ENCODE assay signal across 22 cellular contexts in the genomic region with DNA sequence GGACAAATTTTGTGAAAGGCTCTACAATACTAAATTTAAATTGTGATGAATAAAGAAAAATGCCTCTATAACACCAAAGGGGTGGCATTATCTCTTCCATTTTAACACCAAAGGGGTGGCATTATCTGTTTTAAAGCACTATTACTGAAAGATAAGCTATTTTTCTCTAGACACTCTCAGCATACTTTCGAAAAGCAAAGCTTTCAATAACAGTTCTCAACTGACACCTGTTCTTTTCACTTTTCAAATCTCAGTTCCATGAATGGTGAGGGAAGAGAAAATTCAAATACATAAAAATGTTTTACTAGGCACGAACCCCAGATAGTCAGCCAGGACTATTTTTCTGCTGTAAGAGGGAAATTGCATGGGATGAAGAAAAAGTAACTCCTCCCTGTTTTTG.
DNase-seq lines count a peak whose midpoint lies in the region; ATAC-seq, FAIRE-seq and TF ChIP-seq lines count a peak whose summit lies in the region.
"Had no signal": no experiment of that assay in that cellular context is flagged by ENCODE, and none has a peak within 500 bp of the region (broad histone marks: within the 10 kb centered on the region; RNA-seq: fewer than 3 reads in every experiment).

No MANE protein-coding gene starts in this region.

- peak; percentile 13 for FAIRE-seq in GM12891 (lab: Jason Lieb, UNC)
- FAIRE-seq: A204.1, D721Med had no signal

- peaks cover 14% of the 10 kb centered on the region for H3K4me1 ChIP-seq in OCI-LY3 (ENCODE audit: low read length)

- H3K4me2 ChIP-seq in OCI-LY3 (ENCODE audit: low read length) = peak overlapping the region; percentile 57
- H3K4me2 ChIP-seq: GM23338 had no signal

- TF ChIP-seq CTCF in OCI-LY3 (IDR thresholded peaks at IDR 0.05; ENCODE audit: low read depth, low read length) = no peak

- H4K20me1 ChIP-seq in OCI-LY3 (ENCODE audit: insufficient read depth, low read length) = no peaks in the 10 kb centered on the region

- no peaks in the 10 kb centered on the region for H3K79me2 ChIP-seq in OCI-LY3 (ENCODE audit: low read length)

- no peak for DNase-seq in GM12891 (ENCODE audit: insufficient read length, low spot score)
- DNase-seq in EL = no peak
- no peak for DNase-seq in NCI-H2171 treated with DMSO at 0.1 percent for 48 hours (lab: John Stamatoyannopoulos, UW)
- DNase-seq: DMS53, GF-D8, HCEC 1CT, Kasumi-1, NCI-H1436, NCI-H187 treated with DMSO at 0.1 percent for 48 hours, NCI-H2107, NCI-H2227 treated with DMSO at 0.1 percent for 48 hours, NCI-H510A had no signal

- H3K36me3 ChIP-seq in OCI-LY3 (replicated peaks; ENCODE audit: low read depth, low read length) = no peaks in the 10 kb centered on the region

- H3K9me3 ChIP-seq in OCI-LY3 (ENCODE audit: insufficient read depth, low read length) = no peaks in the 10 kb centered on the region

- H3K27ac ChIP-seq in OCI-LY3 (ENCODE audit: low read length) = no peak overlapping the region
- H3K27ac ChIP-seq: C4-2B had no signal

- no peaks in the 10 kb centered on the region for H3K27me3 ChIP-seq in OCI-LY3 (ENCODE audit: low read depth, low read length)

- H3K4me3 ChIP-seq in OCI-LY3 (ENCODE audit: low read length) = peak overlapping the region; percentile 15; the same call in 1 of the 2 replicates
- H3K4me3 ChIP-seq: GM23338 had no signal

- TF ChIP-seq POLR2A in GM12891 (IDR thresholded peaks at IDR 0.05; ENCODE audit: low read depth, low read length) = no peak

- H2AFZ ChIP-seq in OCI-LY3 (ENCODE audit: low read depth, low read length) = no peak overlapping the region
- H2AFZ ChIP-seq: GM23338 had no signal

- ATAC-seq in GM19395 (IDR thresholded peaks at IDR 0.05; ENCODE audit: unreplicated experiment) = peak; percentile 56
- ATAC-seq in HG02852 (IDR thresholded peaks at IDR 0.05; ENCODE audit: unreplicated experiment) = peak; percentile 65
- no peak for ATAC-seq in GM19023 (IDR thresholded peaks at IDR 0.05; ENCODE audit: unreplicated experiment)
- ATAC-seq: GM23338, Panc1, SK-N-SH treated with all-trans-retinoic acid at 6 μM for 48 hours had no signal

- H3K9ac ChIP-seq in OCI-LY3 (ENCODE audit: low read length) = no peak overlapping the region

TF ChIP-seq in GM12891, 5 proteins besides CTCF, POLR2A, EP300 and RAD21:
- TF ChIP-seq SPI1 (IDR thresholded peaks at IDR 0.05; ENCODE audit: low read depth, low read length) (no peak), POU2F2 (IDR thresholded peaks at IDR 0.05; ENCODE audit: low read depth, low read length) (no peak), PAX5 (IDR thresholded peaks at IDR 0.05; ENCODE audit: insufficient read depth, low read length, severe bottlenecking) (no peak)
